ENCODE assay signal across 34 cellular contexts in genomic region chr10:113488186-113488585, GRCh38.
"Had no signal": no experiment of that assay in that cellular context is flagged by ENCODE, and none has a peak within 500 bp of the region (broad histone marks: within the 10 kb centered on the region; RNA-seq: fewer than 3 reads in every experiment).

No MANE protein-coding gene starts in this region.

- H3K9me3 ChIP-seq: MG63 had no signal

- DNase-seq: Karpas-422, Kasumi-1, MG63, MM.1S, MV-4-11, NCI-H1048, NCI-H1092, NCI-H1092 treated with DMSO at 0.1 percent for 48 hours, NCI-H1105, NCI-H1105 treated with DMSO at 0.1 percent for 48 hours, NCI-H1417, NCI-H1417 treated with DMSO at 0.1 percent for 48 hours, NCI-H1436, NCI-H1436 treated with DMSO at 0.1 percent for 48 hours, NCI-H146, NCI-H1694, NCI-H1694 treated with DMSO at 0.1 percent for 48 hours, NCI-H187, NCI-H187 treated with DMSO at 0.1 percent for 48 hours, NCI-H1930, NCI-H2029, NCI-H2029 treated with DMSO at 0.1 percent for 48 hours, NCI-H2081, NCI-H2081 treated with DMSO at 0.1 percent for 48 hours, NCI-H2107, NCI-H2171, NCI-H2171 treated with DMSO at 0.1 percent for 48 hours, NCI-H2227 treated with DMSO at 0.1 percent for 48 hours, NCI-H226, NCI-H345, NCI-H446, NCI-H446 treated with DMSO at 0.1 percent for 48 hours, NCI-H510A treated with DMSO at 0.1 percent for 48 hours, NCI-H524 had no signal

- H3K4me3 ChIP-seq: MG63 had no signal

- H3K36me3 ChIP-seq: MG63 had no signal

- H3K27me3 ChIP-seq: MG63 had no signal
